ENCODE assay signal across 10 cellular contexts in the genomic region with DNA sequence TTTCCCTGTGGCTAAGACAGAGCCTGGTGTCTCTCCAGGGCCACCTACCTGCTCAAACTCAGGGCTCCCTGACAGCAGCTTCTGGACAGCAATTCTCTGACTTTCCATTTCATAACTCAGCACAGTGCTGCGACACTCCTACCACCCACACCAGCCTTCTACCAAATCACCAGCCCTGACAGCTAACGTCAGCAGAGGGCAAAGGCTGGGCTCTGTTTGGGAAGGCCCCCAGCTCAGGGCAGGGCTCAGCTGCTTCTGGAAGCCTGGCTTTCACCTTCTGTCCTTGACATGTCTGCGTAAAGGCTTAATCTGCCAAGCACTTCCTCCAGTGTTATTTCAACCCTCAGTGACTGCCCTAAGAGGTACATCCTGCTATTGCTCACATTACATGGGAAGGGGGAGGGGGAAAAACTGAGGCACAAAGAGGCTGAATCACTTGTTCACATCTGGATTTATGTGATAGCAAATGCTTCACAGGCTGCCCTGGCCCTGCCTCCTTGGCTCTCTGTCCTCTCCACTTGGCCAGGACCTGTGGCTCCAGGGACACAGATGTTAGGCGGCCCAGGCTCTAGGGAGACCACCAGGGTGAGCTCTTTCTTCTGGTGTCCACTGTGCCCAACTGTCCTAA.
DNase-seq lines count a peak whose midpoint lies in the region; ATAC-seq and TF ChIP-seq lines count a peak whose summit lies in the region.
"Had no signal": no experiment of that assay in that cellular context is flagged by ENCODE, and none has a peak within 500 bp of the region (broad histone marks: within the 10 kb centered on the region; RNA-seq: fewer than 3 reads in every experiment).

No MANE protein-coding gene starts in this region.

- H3K27me3 ChIP-seq in stomach: no peaks in the 10 kb centered on the region

- no peaks in the 10 kb centered on the region for H3K9me3 Mint-ChIP-seq in activated CD4-positive, alpha-beta T cell treated with anti-CD3 and anti-CD28 coated beads for 36 hours (ENCODE audit: low read depth)

- H3K4me3 ChIP-seq in cardiac fibroblast (replicated peaks in 1 of 2; ENCODE audit: low read depth in 2 of 2, low read length in 2 of 2) (no peak overlapping the region), stomach (no peak overlapping the region)

- no peak for TF ChIP-seq CTCF in cardiac fibroblast (IDR thresholded peaks at IDR 0.05; ENCODE audit: low read depth, low read length)
- no peak for TF ChIP-seq CTCF in stomach (IDR thresholded peaks at IDR 0.05)

- H3K9me3 ChIP-seq in stomach: no peaks in the 10 kb centered on the region

- POLR2A ChIA-PET in activated CD4-positive, alpha-beta T cell treated with anti-CD3 and anti-CD28 coated beads for 36 hours (lab: Charles Lee): no interaction called here

- H3K27me3 Mint-ChIP-seq in activated CD4-positive, alpha-beta T cell treated with anti-CD3 and anti-CD28 coated beads for 36 hours: no peaks in the 10 kb centered on the region

- no peaks in the 10 kb centered on the region for H3K36me3 Mint-ChIP-seq in activated CD4-positive, alpha-beta T cell treated with anti-CD3 and anti-CD28 coated beads for 36 hours (ENCODE audit: low read depth)

- peak; percentile 67 for TF ChIP-seq EP300 in stomach (IDR thresholded peaks at IDR 0.05)

- peak overlapping the region in 3 of 5 donors; percentile 41 to 69 (median 50) for H3K27ac ChIP-seq in stomach

- no peak overlapping the region for H3K4me3 Mint-ChIP-seq in activated CD4-positive, alpha-beta T cell treated with anti-CD3 and anti-CD28 coated beads for 36 hours

- intact Hi-C loops in activated CD4-positive, alpha-beta T cell treated with anti-CD3 and anti-CD28 coated beads for 36 hours (cut with DNase I, micrococcal nuclease): loop anchor here (1.0 to 2.0 kb wide), 2 partner anchors 193 to 265 kb away; no protein-coding TSS in a partner anchor
- intact Hi-C loops in left colon (cut with DNase I, micrococcal nuclease): loop anchor here in 1 of 2 donors (5.0 kb wide), 1 partner anchor 901 kb away; a partner anchor contains a TSS
- intact Hi-C loops in stomach (cut with DNase I; ENCODE audit: low total_unique reads): loop anchor here (10.0 kb wide), 2 partner anchors 623 to 903 kb away; a partner anchor contains a TSS

- DNase-seq in activated CD4-positive, alpha-beta T cell treated with anti-CD3 and anti-CD28 coated beads for 36 hours: peak; percentile 64
- no peak for DNase-seq in activated CD4-positive, alpha-beta T cell treated with anti-CD3 and anti-CD28 coated beads for 1 hour
- DNase-seq in cardiac fibroblast (ENCODE audit: low read depth in 2 of 2) (peak; percentile 80 to 94), left colon (no peak), stomach (no peak), NCI-H1436 treated with DMSO at 0.1 percent for 48 hours (lab: John Stamatoyannopoulos, UW) (no peak), NCI-H1930 (lab: John Stamatoyannopoulos, UW) (no peak), DMS114 treated with DMSO at 0.1 percent for 48 hours (lab: John Stamatoyannopoulos, UW; ENCODE audit: unreplicated experiment) (no peak)
- DNase-seq: NCI-H526 treated with DMSO at 0.1 percent for 48 hours, retina had no signal

- H3K27ac Mint-ChIP-seq in activated CD4-positive, alpha-beta T cell treated with anti-CD3 and anti-CD28 coated beads for 36 hours: peak overlapping the region; percentile 17

- ATAC-seq in activated CD4-positive, alpha-beta T cell treated with anti-CD3 and anti-CD28 coated beads for 36 hours: peak; percentile 74
- ATAC-seq in left colon: peak; percentile 57

- H3K36me3 ChIP-seq in stomach: peaks cover 0 to 7% (median 0%) of the 10 kb centered on the region in 4 donors

- TF ChIP-seq POLR2A in stomach (IDR thresholded peaks at IDR 0.05): no peak

- H3K4me1 Mint-ChIP-seq in activated CD4-positive, alpha-beta T cell treated with anti-CD3 and anti-CD28 coated beads for 36 hours: peaks cover 28% of the 10 kb centered on the region

- WGBS in stomach, 5 donors: 42 to 69% (median 59%) methylated on average over 4 of the region's 4 CpGs

- CTCF ChIA-PET in activated CD4-positive, alpha-beta T cell treated with anti-CD3 and anti-CD28 coated beads for 36 hours (lab: Charles Lee): interaction anchor here (0.5 to 1.3 kb wide), 5 partner anchors 11 to 1017 kb away, joined by 3 read pairs; no protein-coding TSS in a partner anchor

- H3K4me1 ChIP-seq in stomach: peaks cover 0 to 23% (median 5%) of the 10 kb centered on the region in 4 donors

Comparison
In these comparisons a context has a peak if more than half of its experiments do, and no peak if none do; other contexts are left out.
1. DNase-seq: peak in activated CD4-positive, alpha-beta T cell treated with anti-CD3 and anti-CD28 coated beads for 36 hours (single experiment) and cardiac fibroblast (2 of 2); none in activated CD4-positive, alpha-beta T cell treated with anti-CD3 and anti-CD28 coated beads for 1 hour (single experiment), left colon (0 of 2), stomach (single experiment), NCI-H1436 treated with DMSO at 0.1 percent for 48 hours (single experiment), NCI-H1930 (0 of 2) and DMS114 treated with DMSO at 0.1 percent for 48 hours (single experiment).